ENCODE assay signal across 27 cellular contexts in the genomic region with DNA sequence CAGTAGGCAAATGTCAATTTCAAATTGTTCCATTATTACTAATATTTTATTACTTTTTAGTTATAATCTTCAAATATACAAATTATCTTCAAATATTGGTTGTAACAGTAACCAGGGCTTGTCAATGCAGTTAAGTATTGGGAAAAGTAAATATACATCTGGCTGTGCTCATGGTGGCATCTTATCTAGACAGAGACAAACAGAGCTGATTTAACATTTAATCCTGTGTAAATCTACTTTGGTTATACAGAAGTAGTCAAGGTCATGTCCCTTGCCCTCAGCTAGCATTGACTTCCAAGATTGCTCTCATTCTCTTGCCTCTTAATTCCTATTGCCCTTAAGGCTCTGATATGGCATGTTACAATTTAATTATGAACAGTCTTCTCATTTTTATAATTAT.
"Had no signal": no experiment of that assay in that cellular context is flagged by ENCODE, and none has a peak within 500 bp of the region (broad histone marks: within the 10 kb centered on the region; RNA-seq: fewer than 3 reads in every experiment).

No MANE protein-coding gene starts in this region.

- DNase-seq: activated B cell treated with CpG ODN at 0.5 μM for 24 hours; activated CD4-positive, alpha-beta memory T cell treated with anti-CD3 and anti-CD28 coated beads for 36 hours; activated CD4-positive, alpha-beta T cell treated with anti-CD3 and anti-CD28 coated beads for 4 hours; activated CD4-positive, alpha-beta T cell treated with anti-CD3 and anti-CD28 coated beads, Interleukin-2, amount 10 ng/mL, durations not matched to agents 24 days and 14 days; activated CD4-positive, alpha-beta T cell treated with anti-CD3 and anti-CD28 coated beads, Interleukin-2, amount 50 U/mL, for 1 hour; activated CD4-positive, alpha-beta T cell treated with anti-CD3 and anti-CD28 coated beads, Interleukin-2, amount 50 U/mL, for 4 hours; activated CD4-positive, CD25-positive, alpha-beta regulatory T cell treated with anti-CD3 and anti-CD28 coated beads, Interleukin-2, amount 50 U/mL, for 72 hours; activated CD8-positive, alpha-beta memory T cell treated with anti-CD3 and anti-CD28 coated beads, Interleukin-2, amount 50 U/mL, for 4 hours; activated CD8-positive, alpha-beta T cell treated with anti-CD3 and anti-CD28 coated beads for 36 hours; activated effector memory CD4-positive, alpha-beta T cell treated with anti-CD3 and anti-CD28 coated beads, Interleukin-2, amount 50 U/mL, for 16 hours; activated gamma-delta T cell treated with Interleukin-2 at 50 U/mL for 16 hours; activated naive CD4-positive, alpha-beta T cell; activated naive CD4-positive, alpha-beta T cell treated with anti-CD3 and anti-CD28 coated beads for 36 hours; activated naive CD4-positive, alpha-beta T cell treated with anti-CD3 and anti-CD28 coated beads, Interleukin-2, amount 50 U/mL, for 16 hours; activated naive CD8-positive, alpha-beta T cell treated with anti-CD3 and anti-CD28 coated beads for 36 hours; activated T-cell treated with anti-CD3 and anti-CD28 coated beads for 4 hours; activated T-cell treated with anti-CD3 and anti-CD28 coated beads, Interleukin-2, amount 50 U/mL, for 1 hour; activated T-cell treated with anti-CD3 and anti-CD28 coated beads, Interleukin-2, amount 50 U/mL, for 4 hours; activated T-cell treated with anti-CD3 and anti-CD28 coated beads, Interleukin-2, amount 50 U/mL, for 72 hours; adrenal gland; amniotic stem cell; aorta; body of pancreas; brain microvascular endothelial cell; central memory CD4-positive, alpha-beta T cell; T-helper 2 cell; T-helper 9 cell had no signal
